ENCODE assay signal across 13 cellular contexts in the genomic region with DNA sequence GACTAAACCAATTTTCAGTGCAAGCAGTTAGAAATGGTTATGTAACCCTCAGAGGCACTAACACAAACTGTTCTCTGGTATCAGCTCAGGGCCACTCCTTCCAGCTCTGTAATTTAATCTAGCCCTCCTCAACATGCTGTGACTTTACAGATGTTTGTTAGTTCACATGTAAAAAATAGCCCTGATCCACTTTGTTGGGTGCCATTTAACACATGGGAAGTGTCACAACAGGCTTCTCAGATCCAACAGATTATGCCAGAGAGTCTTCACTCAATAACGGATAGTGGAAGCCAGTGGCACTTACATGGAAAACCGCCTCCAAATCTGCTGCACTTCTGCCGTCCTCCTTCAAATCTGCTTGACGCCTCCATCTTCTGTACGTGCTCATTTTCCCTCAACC.
"Had no signal": no experiment of that assay in that cellular context is flagged by ENCODE, and none has a peak within 500 bp of the region (broad histone marks: within the 10 kb centered on the region; RNA-seq: fewer than 3 reads in every experiment).

No MANE protein-coding gene starts in this region.

- DNase-seq: activated effector memory CD4-positive, alpha-beta T cell treated with Interleukin-2 at 50 U/mL for 16 hours; activated T-cell treated with anti-CD3 and anti-CD28 coated beads, Interleukin-2, amount 50 U/mL, for 1 hour; amniotic stem cell; body of pancreas; cerebellar nuclear complex; spleen; stimulated activated CD4-positive, alpha-beta T cell treated with anti-CD3 and anti-CD28 coated beads, Interleukin-1b, Interleukin-23, amount 100 ng/mL, for 48 hours; stimulated activated naive CD4-positive, alpha-beta T cell; substantia nigra; upper lobe of left lung had no signal

- H3K9me3 ChIP-seq: body of pancreas, spleen, upper lobe of left lung had no signal

- ATAC-seq: body of pancreas, left lobe of liver had no signal

- H3K27me3 ChIP-seq: body of pancreas, neural progenitor cell, spleen, upper lobe of left lung had no signal

- H3K4me3 ChIP-seq: body of pancreas, neural progenitor cell, spleen, upper lobe of left lung had no signal

- H3K4me1 ChIP-seq: body of pancreas, neural progenitor cell, upper lobe of left lung had no signal

- H3K36me3 ChIP-seq: neural progenitor cell, upper lobe of left lung had no signal

- H3K27ac ChIP-seq: body of pancreas, neural progenitor cell, parathyroid adenoma, spleen, upper lobe of left lung had no signal
